Comparison of ENCODE assay signal across 8 cellular contexts in the genomic region with DNA sequence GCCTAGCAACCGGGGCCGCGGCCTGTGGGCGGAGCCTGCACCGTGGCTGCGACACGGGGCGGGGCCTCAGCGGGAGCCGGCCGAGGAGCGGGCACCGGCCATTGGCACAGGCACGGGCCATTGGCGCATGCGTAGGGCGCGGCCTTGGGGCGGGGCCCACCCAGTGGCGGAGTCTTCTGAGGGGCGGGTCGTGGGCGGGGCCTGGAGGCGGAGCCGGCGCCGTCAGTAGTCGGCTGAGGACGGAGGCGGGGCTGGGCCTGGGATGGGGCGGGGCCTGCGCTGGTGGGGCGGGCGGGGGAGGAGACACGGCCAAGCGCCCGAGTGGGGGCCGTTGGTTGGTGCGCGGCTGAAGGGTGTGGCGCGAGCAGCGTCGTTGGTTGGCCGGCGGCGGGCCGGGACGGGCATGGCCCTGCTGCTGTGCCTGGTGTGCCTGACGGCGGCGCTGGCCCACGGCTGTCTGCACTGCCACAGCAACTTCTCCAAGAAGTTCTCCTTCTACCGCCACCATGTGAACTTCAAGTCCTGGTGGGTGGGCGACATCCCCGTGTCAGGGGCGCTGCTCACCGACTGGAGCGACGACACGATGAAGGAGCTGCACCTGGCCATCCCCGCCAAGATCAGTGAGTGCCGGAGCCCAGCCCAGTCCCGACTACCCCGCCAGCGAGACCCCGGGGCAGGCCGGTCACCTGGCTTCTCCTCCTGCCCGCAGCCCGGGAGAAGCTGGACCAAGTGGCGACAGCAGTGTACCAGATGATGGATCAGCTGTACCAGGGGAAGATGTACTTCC. TPM values are rescaled to one million over a fixed set of nuclear protein-coding genes. Genes with fewer than 3 reads are reported as not detected.
A peak's percentile ranks its signal among the peaks of the same experiment; 100 is the strongest.
DNase-seq lines count a peak whose midpoint lies in the region; ATAC-seq and TF ChIP-seq lines count a peak whose summit lies in the region.

IZUMO4 (plus strand) TSS at position 373 of the 787 bp plus-strand sequence; CDS start at position 404, 31 bp downstream.

- H3K4me1 Mint-ChIP-seq in activated T-cell treated with anti-CD3 and anti-CD28 coated beads, Interleukin-2, amount 50 U/mL, for 4 hours (ENCODE audit: low read depth) = peaks cover 34% of the 10 kb centered on the region

- H3K27me3 ChIP-seq in PC-3 (ENCODE audit: low read length) (no peaks in the 10 kb centered on the region), esophagus muscularis mucosa (no peaks in the 10 kb centered on the region), muscle layer of colon (ENCODE audit: control insufficient read depth in 1 of 2, insufficient read depth in 2 of 2, low read length in 2 of 2) (no peaks in the 10 kb centered on the region)

- H3K27me3 Mint-ChIP-seq in activated T-cell treated with anti-CD3 and anti-CD28 coated beads, Interleukin-2, amount 50 U/mL, for 4 hours (ENCODE audit: low read depth) = no peaks in the 10 kb centered on the region

- H3K36me3 ChIP-seq in PC-3 (ENCODE audit: low read depth, low read length) = no peaks in the 10 kb centered on the region; the same call in 1 of the 2 replicates
- peaks cover 20 to 36% (median 33%) of the 10 kb centered on the region in 4 donors for H3K36me3 ChIP-seq in esophagus muscularis mucosa
- H3K36me3 ChIP-seq in muscle layer of colon (ENCODE audit: insufficient read depth, low read length) = peaks cover 20% of the 10 kb centered on the region

- no TSS peak for BruUV-seq in PC-3 (replicated peaks; lab: Mats Ljungman, UMichigan)

- peak within 1 kb of the TSS; percentile 78 for H2AFZ ChIP-seq in PC-3 (ENCODE audit: low read length)

- ATAC-seq in GM21723 (IDR thresholded peaks at IDR 0.05; ENCODE audit: unreplicated experiment) (peak; percentile 58), PC-3 (peak; percentile 85)
- ATAC-seq in activated T-cell treated with anti-CD3 and anti-CD28 coated beads, Interleukin-2, amount 50 U/mL, for 4 hours = peak; percentile 85

- intact Hi-C loops in PC-3 (cut with micrococcal nuclease) = loop anchor here (5.0 kb wide), 1 partner anchor 56 kb away; the partner anchor contains the start of gene AP3D1
- intact Hi-C loops in esophagus muscularis mucosa (cut with DNase I) = no loop called here

- TF ChIP-seq POLR2A in esophagus muscularis mucosa (IDR thresholded peaks at IDR 0.05; ENCODE audit: low read depth) = no peak

- DNase-seq in DMS53 treated with DMSO at 0.1 percent for 48 hours (lab: John Stamatoyannopoulos, UW; ENCODE audit: unreplicated experiment) = peak; percentile 92
- DNase-seq in KBM-7 = peak; percentile 95
- DNase-seq in PC-3 = peak; percentile 94
- DNase-seq in activated T-cell treated with anti-CD3 and anti-CD28 coated beads, Interleukin-2, amount 50 U/mL, for 4 hours = peak; percentile 100
- DNase-seq in esophagus muscularis mucosa (ENCODE audit: extremely low spot score) = peak; percentile 99
- peak; percentile 100 for DNase-seq in stimulated activated CD8-positive, alpha-beta memory T cell treated with anti-CD3 and anti-CD28 coated beads, Interleukin-7, amount 100 ng/mL, for 24 hours (ENCODE audit: low read depth)

- peaks cover 5% of the 10 kb centered on the region for H3K36me3 Mint-ChIP-seq in activated T-cell treated with anti-CD3 and anti-CD28 coated beads, Interleukin-2, amount 50 U/mL, for 4 hours (ENCODE audit: insufficient read depth)

- CTCF ChIA-PET in PC-3 (lab: Charles Lee) = no interaction called here

- H3K4me1 ChIP-seq in PC-3 (ENCODE audit: insufficient read depth, low read length) (peaks cover 5% of the 10 kb centered on the region; the same call in 1 of the 2 replicates), esophagus muscularis mucosa (peaks cover 34 to 59% (median 53%) of the 10 kb centered on the region in 4 donors), muscle layer of colon (ENCODE audit: insufficient read depth, low read length) (peaks cover 26% of the 10 kb centered on the region)

- H3K9me3 ChIP-seq in PC-3 (ENCODE audit: low read length) (no peaks in the 10 kb centered on the region), esophagus muscularis mucosa (no peaks in the 10 kb centered on the region), muscle layer of colon (ENCODE audit: low read length) (no peaks in the 10 kb centered on the region)

- H3K9me3 Mint-ChIP-seq in activated T-cell treated with anti-CD3 and anti-CD28 coated beads, Interleukin-2, amount 50 U/mL, for 4 hours = no peaks in the 10 kb centered on the region

- H3K27ac ChIP-seq in PC-3 (ENCODE audit: low read length) = peak within 1 kb of the TSS; percentile 71
- H3K27ac ChIP-seq in esophagus muscularis mucosa (replicated peaks in 1 of 4) = peak within 1 kb of the TSS; percentile 91 to 99 (median 94)
- H3K27ac ChIP-seq in muscle layer of colon (ENCODE audit: low read depth, low read length) = peak within 1 kb of the TSS; percentile 89

- peak within 1 kb of the TSS; percentile 95 for H3K4me2 ChIP-seq in PC-3 (ENCODE audit: low read length)

- peaks cover 29% of the 10 kb centered on the region for H3K79me2 ChIP-seq in PC-3 (ENCODE audit: low read length)

- POLR2A ChIA-PET in PC-3 (lab: Charles Lee; ENCODE audit: unreplicated experiment) = interaction anchor here (0.6 kb wide), 1 partner anchor 37 kb away, joined by 6 read pairs; no protein-coding TSS in a partner anchor

- peak; percentile 37 for TF ChIP-seq CTCF in PC-3 (conservative IDR thresholded peaks at IDR 0.05; ENCODE audit: low read depth, low read length)
- peak; percentile 33 to 62 (median 40) for TF ChIP-seq CTCF in esophagus muscularis mucosa (IDR thresholded peaks at IDR 0.05)

- H3K9me2 ChIP-seq in PC-3 (replicated peaks; ENCODE audit: low read length) = no peaks in the 10 kb centered on the region

- H4K20me1 ChIP-seq in PC-3 (ENCODE audit: low read length) = no peaks in the 10 kb centered on the region

- peak within 1 kb of the TSS; percentile 96 for H3K4me3 Mint-ChIP-seq in activated T-cell treated with anti-CD3 and anti-CD28 coated beads, Interleukin-2, amount 50 U/mL, for 4 hours

- H3K4me3 ChIP-seq in PC-3 (ENCODE audit: low read length) = peak within 1 kb of the TSS; percentile 87
- peak within 1 kb of the TSS; percentile 69 to 83 (median 78) for H3K4me3 ChIP-seq in esophagus muscularis mucosa
- peak within 1 kb of the TSS; percentile 81 to 88 for H3K4me3 ChIP-seq in muscle layer of colon (ENCODE audit: low read depth in 1 of 2, low read length in 2 of 2)

- 0% methylated on average over 3 of the region's 71 CpGs for WGBS in esophagus muscularis mucosa

- H3K9ac ChIP-seq in PC-3 (ENCODE audit: low read length) (peak within 1 kb of the TSS; percentile 82), muscle layer of colon (ENCODE audit: low read length) (peak within 1 kb of the TSS; percentile 61)

- in situ Hi-C loops in KBM-7 (cut with MboI; ENCODE audit: low pct_unique_long_range_greater_than_20kb, low sequenced_read_pairs) = no loop called here

- TF ChIP-seq EP300 in esophagus muscularis mucosa (IDR thresholded peaks at IDR 0.05) = no peak

- H3F3A ChIP-seq in PC-3 (ENCODE audit: low read length, unreplicated experiment) = no peaks in the 10 kb centered on the region

RNA-seq across cellular contexts. Expression of gene IZUMO4, which starts in this region (rescaled TPM):
- total RNA-seq in PC-3 (2014; rRNA removed) = 1.0 and 3.6 TPM in 2 replicates
- total RNA-seq in activated T-cell treated with anti-CD3 and anti-CD28 coated beads, Interleukin-2, amount 50 U/mL, for 4 hours = 1 to 10 TPM; 3.4 to 4.6 (median 4.2) TPM
- total RNA-seq in esophagus muscularis mucosa = 1 to 10 TPM; 1.9 to 6.0 (median 3.9) TPM

Comparison
In these comparisons a context has a peak if more than half of its experiments do, and no peak if none do; other contexts are left out.
1. Peak in every context shown above with its lines: DNase-seq, ATAC-seq, H3K4me3 ChIP-seq and H3K27ac ChIP-seq.